In genomic region chr2:177812713-177813396, GRCh38 we compare ENCODE assay signal across 26 cellular contexts.
DNase-seq lines count a peak whose midpoint lies in the region; ATAC-seq, FAIRE-seq and TF ChIP-seq lines count a peak whose summit lies in the region.
"Had no signal": no experiment of that assay in that cellular context is flagged by ENCODE, and none has a peak within 500 bp of the region (broad histone marks: within the 10 kb centered on the region; RNA-seq: fewer than 3 reads in every experiment).

No MANE protein-coding gene starts in this region.

- H3K4me3 ChIP-seq in PC-3 (ENCODE audit: low read length) (no peak overlapping the region), keratinocyte (ENCODE audit: control insufficient read depth in 2 of 3, extremely low read depth in 1 of 3, insufficient read depth in 2 of 3, low read depth in 1 of 3, low read length in 3 of 3) (no peak overlapping the region), suprapubic skin (no peak overlapping the region), mesendoderm (ENCODE audit: low read length) (no peak overlapping the region)
- H3K4me3 ChIP-seq: adrenal gland, body of pancreas, SJSA1, skin epidermis, stomach, tibial nerve had no signal

- no peak overlapping the region for H3K27ac Mint-ChIP-seq in natural killer cell treated with Interleukin-12 subunit alpha and Interleukin-12 subunit beta and Interleukin-15 and Interleukin-18, amount 100 ng/mL, for 72 hours
- H3K27ac Mint-ChIP-seq: naive thymus-derived CD8-positive, alpha-beta T cell; T-cell had no signal

- no peaks in the 10 kb centered on the region for H3K9me1 ChIP-seq in keratinocyte (ENCODE audit: control insufficient read depth, extremely low read depth, insufficient read depth, low read length)

- H3K9ac ChIP-seq in PC-3 (ENCODE audit: low read length) (no peak overlapping the region), keratinocyte (ENCODE audit: control insufficient read depth, extremely low read depth, insufficient read depth, low read length) (no peak overlapping the region), mesendoderm (ENCODE audit: low read length) (no peak overlapping the region)

- no peaks in the 10 kb centered on the region for H3K79me1 ChIP-seq in mesendoderm (ENCODE audit: low read length)

- dilution Hi-C loops in keratinocyte (cut with MboI; ENCODE audit: extremely low pct_ligation_motif_present, low sequenced_read_pairs), result no loop called here

- CTCF ChIA-PET in HEK293T (lab: Yijun Ruan, JAX), result interaction anchor here (0.7 to 1.8 kb wide), 3 partner anchors 9 to 13 kb away, joined by 3 to 7 read pairs (median 4); no protein-coding TSS in a partner anchor
- CTCF ChIA-PET in PC-3 (lab: Charles Lee), result interaction anchor here (0.6 kb wide), 1 partner anchor 40 kb away, joined by 5 read pairs; no protein-coding TSS in a partner anchor

- no peaks in the 10 kb centered on the region for H3F3A ChIP-seq in PC-3 (ENCODE audit: low read length, unreplicated experiment)

- no peaks in the 10 kb centered on the region for H3K9me3 Mint-ChIP-seq in natural killer cell treated with Interleukin-12 subunit alpha and Interleukin-12 subunit beta and Interleukin-15 and Interleukin-18, amount 100 ng/mL, for 72 hours
- H3K9me3 Mint-ChIP-seq: T-cell had no signal

- ATAC-seq in PC-3, result peak; percentile 42; the same call in 1 of the 2 replicates
- ATAC-seq in natural killer cell treated with Interleukin-12 subunit alpha and Interleukin-12 subunit beta and Interleukin-15 and Interleukin-18, amount 100 ng/mL, for 72 hours, result no peak
- ATAC-seq: body of pancreas; naive thymus-derived CD8-positive, alpha-beta T cell; T-cell had no signal

- DNase-seq in ELR (ENCODE audit: low read depth), result peak; percentile 3
- DNase-seq in HEK293T (ENCODE audit: extremely low spot score), result peak; percentile 19
- DNase-seq in PC-3, result peak; percentile 15
- no peak for DNase-seq in keratinocyte (ENCODE audit: low read depth, low spot score)
- DNase-seq in suprapubic skin (ENCODE audit: low spot score in 2 of 2), result no peak
- no peak for DNase-seq in mesendoderm
- no peak for DNase-seq in natural killer cell treated with Interleukin-12 subunit alpha and Interleukin-12 subunit beta and Interleukin-15 and Interleukin-18, amount 100 ng/mL, for 72 hours (ENCODE audit: low spot score)
- DNase-seq: activated CD4-positive, alpha-beta T cell treated with anti-CD3 and anti-CD28 coated beads, Interleukin-2, amount 50 U/mL, for 48 hours; activated CD4-positive, CD25-positive, alpha-beta regulatory T cell; activated naive CD4-positive, alpha-beta T cell treated with Interleukin-2 at 50 U/mL for 16 hours; adrenal gland; body of pancreas; H7; midbrain; naive thymus-derived CD8-positive, alpha-beta T cell; NCI-H1092 treated with DMSO at 0.1 percent for 48 hours; NCI-H1930; RPMI8226; stomach; T-cell had no signal

- no TSS peak for BruUV-seq in PC-3 (replicated peaks; lab: Mats Ljungman, UMichigan)

- H3K27ac ChIP-seq in PC-3 (ENCODE audit: low read length) (no peak overlapping the region), keratinocyte (ENCODE audit: control insufficient read depth, insufficient read depth, low read length) (no peak overlapping the region), suprapubic skin (no peak overlapping the region), mesendoderm (ENCODE audit: low read depth, low read length) (no peak overlapping the region)
- H3K27ac ChIP-seq: adrenal gland, body of pancreas, C4-2B, epithelial cell of prostate, SJSA1, skin epidermis, stomach, tibial nerve had no signal

- H3K4me1 Mint-ChIP-seq in natural killer cell treated with Interleukin-12 subunit alpha and Interleukin-12 subunit beta and Interleukin-15 and Interleukin-18, amount 100 ng/mL, for 72 hours (ENCODE audit: low read depth in 2 of 2), result no peaks in the 10 kb centered on the region
- H3K4me1 Mint-ChIP-seq: naive thymus-derived CD8-positive, alpha-beta T cell; T-cell had no signal

- H2AFZ ChIP-seq in PC-3 (ENCODE audit: low read length) (no peak overlapping the region), keratinocyte (ENCODE audit: control insufficient read depth, low read length) (no peak overlapping the region)

- no peaks in the 10 kb centered on the region for H3K9me2 ChIP-seq in PC-3 (replicated peaks; ENCODE audit: low read length)

- H4K20me1 ChIP-seq in PC-3 (ENCODE audit: low read length) (no peaks in the 10 kb centered on the region), keratinocyte (ENCODE audit: control insufficient read depth, extremely low read depth, insufficient read depth, low read length) (no peaks in the 10 kb centered on the region)

- no peak overlapping the region for H2BK15ac ChIP-seq in mesendoderm (replicated peaks; ENCODE audit: low read depth)

- no peak for TF ChIP-seq POLR2A in suprapubic skin (IDR thresholded peaks at IDR 0.05)

- intact Hi-C loops in PC-3 (cut with micrococcal nuclease), result no loop called here

- H3K4me2 ChIP-seq in PC-3 (ENCODE audit: low read length) (no peak overlapping the region), keratinocyte (ENCODE audit: control insufficient read depth, extremely low read depth, insufficient read depth, low read depth, low read length) (no peak overlapping the region), mesendoderm (ENCODE audit: low read length) (no peak overlapping the region)

- H3K23ac ChIP-seq in mesendoderm (ENCODE audit: low read length), result no peak overlapping the region

- TF ChIP-seq EP300 in suprapubic skin (IDR thresholded peaks at IDR 0.05), result no peak

- H2BK5ac ChIP-seq in mesendoderm (ENCODE audit: low read length), result no peak overlapping the region

- WGBS in suprapubic skin, result 79% methylated on average over 2 of the region's 2 CpGs
- no CpG with 5 or more reads among the region's 2 CpGs for WGBS in mesendoderm (ENCODE audit: extremely low coverage, insufficient coverage, low lambda C conversion rate)

- no peak overlapping the region for H4K8ac ChIP-seq in mesendoderm (ENCODE audit: low read depth, low read length)

- H3K4me1 ChIP-seq in PC-3 (ENCODE audit: insufficient read depth, low read length) (no peaks in the 10 kb centered on the region), keratinocyte (ENCODE audit: control insufficient read depth, extremely low read depth, insufficient read depth, low read length) (no peaks in the 10 kb centered on the region), suprapubic skin (no peaks in the 10 kb centered on the region), mesendoderm (ENCODE audit: control insufficient read depth, low read depth, low read length) (no peaks in the 10 kb centered on the region)
- H3K4me1 ChIP-seq: adrenal gland, body of pancreas, SJSA1, stomach, tibial nerve had no signal

- H3K18ac ChIP-seq in mesendoderm (ENCODE audit: low read length), result no peak overlapping the region

- no peak overlapping the region for H3K4ac ChIP-seq in mesendoderm (ENCODE audit: low read depth, low read length)

- no peaks in the 10 kb centered on the region for H3K9me3 ChIP-seq in PC-3 (ENCODE audit: low read length)
- H3K9me3 ChIP-seq in keratinocyte (ENCODE audit: control insufficient read depth, low read depth, low read length), result no peaks in the 10 kb centered on the region
- H3K9me3 ChIP-seq in suprapubic skin, result no peaks in the 10 kb centered on the region
- H3K9me3 ChIP-seq: adrenal gland, body of pancreas, SJSA1, tibial nerve had no signal

- H3K4me3 Mint-ChIP-seq in natural killer cell treated with Interleukin-12 subunit alpha and Interleukin-12 subunit beta and Interleukin-15 and Interleukin-18, amount 100 ng/mL, for 72 hours, result no peak overlapping the region
- H3K4me3 Mint-ChIP-seq: naive thymus-derived CD8-positive, alpha-beta T cell; T-cell had no signal

- peak; percentile 21; the same call in 1 of the 2 replicates for TF ChIP-seq CTCF in PC-3 (conservative IDR thresholded peaks at IDR 0.05; ENCODE audit: low read depth, low read length)
- peak in 2 of 3 experiments; percentile 18 to 26 for TF ChIP-seq CTCF in keratinocyte (optimal IDR thresholded peaks at IDR 0.05 in 1 of 3, IDR thresholded peaks at IDR 0.05 in 1 of 3, conservative IDR thresholded peaks at IDR 0.05 in 1 of 3; ENCODE audit: extremely low read depth in 1 of 3, insufficient read depth in 2 of 3, low read length in 3 of 3)
- TF ChIP-seq CTCF in suprapubic skin (IDR thresholded peaks at IDR 0.05), result no peak

- no peak overlapping the region for H4K5ac ChIP-seq in mesendoderm (ENCODE audit: low read length)

- no peaks in the 10 kb centered on the region for H3K36me3 Mint-ChIP-seq in natural killer cell treated with Interleukin-12 subunit alpha and Interleukin-12 subunit beta and Interleukin-15 and Interleukin-18, amount 100 ng/mL, for 72 hours
- H3K36me3 Mint-ChIP-seq: naive thymus-derived CD8-positive, alpha-beta T cell; T-cell had no signal

- no peak overlapping the region for H3K56ac ChIP-seq in mesendoderm (ENCODE audit: low read length)

- H3K79me2 ChIP-seq in PC-3 (ENCODE audit: low read length), result no peaks in the 10 kb centered on the region
- no peaks in the 10 kb centered on the region for H3K79me2 ChIP-seq in keratinocyte (ENCODE audit: control insufficient read depth, insufficient read depth, low read length)
- H3K79me2 ChIP-seq in mesendoderm (ENCODE audit: control insufficient read depth, insufficient read depth, low read length), result no peaks in the 10 kb centered on the region

- no peaks in the 10 kb centered on the region; the same call in 1 of the 2 replicates for H3K27me3 ChIP-seq in PC-3 (ENCODE audit: low read length)
- H3K27me3 ChIP-seq in keratinocyte (ENCODE audit: control insufficient read depth, extremely low read depth, insufficient read depth, low read length), result no peaks in the 10 kb centered on the region
- no peaks in the 10 kb centered on the region for H3K27me3 ChIP-seq in suprapubic skin
- no peaks in the 10 kb centered on the region for H3K27me3 ChIP-seq in mesendoderm (ENCODE audit: insufficient read depth, low read length, poor library complexity)
- H3K27me3 ChIP-seq: adrenal gland, body of pancreas, SJSA1, stomach, tibial nerve had no signal

- H3K36me3 ChIP-seq in PC-3 (ENCODE audit: low read depth, low read length), result no peaks in the 10 kb centered on the region
- H3K36me3 ChIP-seq in keratinocyte (ENCODE audit: control insufficient read depth in 2 of 2, extremely low read depth in 1 of 2, insufficient read depth in 2 of 2, low read length in 2 of 2), result no peaks in the 10 kb centered on the region
- H3K36me3 ChIP-seq in suprapubic skin, result no peaks in the 10 kb centered on the region
- H3K36me3 ChIP-seq in mesendoderm (ENCODE audit: control insufficient read depth, insufficient read depth, low read length), result no peaks in the 10 kb centered on the region
- H3K36me3 ChIP-seq: adrenal gland, SJSA1, stomach, tibial nerve had no signal

- H2AK5ac ChIP-seq in mesendoderm (ENCODE audit: low read length), result no peak overlapping the region

- POLR2A ChIA-PET in HEK293T (lab: Yijun Ruan, JAX), result no interaction called here
- POLR2A ChIA-PET in PC-3 (lab: Charles Lee; ENCODE audit: unreplicated experiment), result no interaction called here

- FAIRE-seq in keratinocyte (lab: Jason Lieb, UNC), result no peak
- FAIRE-seq: islet of Langerhans had no signal

- peaks cover 24 to 27% of the 10 kb centered on the region in 2 donors for H3K27me3 Mint-ChIP-seq in natural killer cell treated with Interleukin-12 subunit alpha and Interleukin-12 subunit beta and Interleukin-15 and Interleukin-18, amount 100 ng/mL, for 72 hours

- no peak overlapping the region for H2BK120ac ChIP-seq in mesendoderm (ENCODE audit: low read depth, low read length)

TF ChIP-seq in HEK293T, 16 proteins besides CTCF, POLR2A, EP300 and RAD21 (continues in another document):
- TF ChIP-seq SP1 (IDR thresholded peaks at IDR 0.05) (no peak), FOXA1 (IDR thresholded peaks at IDR 0.05) (no peak)

Comparison
In these comparisons a context has a peak if more than half of its experiments do, and no peak if none do; other contexts are left out.
1. DNase-seq: peak in ELR (single experiment), HEK293T (single experiment) and PC-3 (single experiment); none in keratinocyte (single experiment), suprapubic skin (0 of 2), mesendoderm (single experiment) and natural killer cell treated with Interleukin-12 subunit alpha and Interleukin-12 subunit beta and Interleukin-15 and Interleukin-18, amount 100 ng/mL, for 72 hours (single experiment).
2. CTCF ChIP-seq: peak in PC-3 (single experiment) and keratinocyte (2 of 3); none in suprapubic skin (0 of 2).